In the genomic region with DNA sequence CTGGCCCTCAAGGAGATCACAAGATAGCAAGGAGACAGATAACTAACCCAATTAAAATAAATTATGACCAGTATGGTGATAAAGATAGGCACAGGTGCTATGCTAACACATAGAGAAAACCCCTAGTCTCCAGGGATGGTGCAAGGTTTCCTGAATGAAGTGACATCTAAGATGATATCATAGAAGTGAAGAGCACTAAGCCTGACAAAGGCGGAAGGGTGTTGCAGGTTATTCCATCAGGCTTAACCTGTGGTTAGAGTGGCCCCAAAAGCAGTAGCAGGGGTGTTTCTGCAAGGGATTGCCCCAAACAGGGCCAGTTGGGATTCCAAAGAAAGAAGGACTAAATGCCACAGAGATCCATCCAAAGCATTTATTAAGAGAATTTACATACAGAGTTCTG, we compare ENCODE assay signal across 1 cellular context.
TF ChIP-seq lines count a peak whose summit lies in the region.

No MANE protein-coding gene starts in this region.

TF ChIP-seq in GM12878, 131 proteins besides CTCF, POLR2A, EP300 and RAD21 (continued from another document):
- TF ChIP-seq, protein P1, sequence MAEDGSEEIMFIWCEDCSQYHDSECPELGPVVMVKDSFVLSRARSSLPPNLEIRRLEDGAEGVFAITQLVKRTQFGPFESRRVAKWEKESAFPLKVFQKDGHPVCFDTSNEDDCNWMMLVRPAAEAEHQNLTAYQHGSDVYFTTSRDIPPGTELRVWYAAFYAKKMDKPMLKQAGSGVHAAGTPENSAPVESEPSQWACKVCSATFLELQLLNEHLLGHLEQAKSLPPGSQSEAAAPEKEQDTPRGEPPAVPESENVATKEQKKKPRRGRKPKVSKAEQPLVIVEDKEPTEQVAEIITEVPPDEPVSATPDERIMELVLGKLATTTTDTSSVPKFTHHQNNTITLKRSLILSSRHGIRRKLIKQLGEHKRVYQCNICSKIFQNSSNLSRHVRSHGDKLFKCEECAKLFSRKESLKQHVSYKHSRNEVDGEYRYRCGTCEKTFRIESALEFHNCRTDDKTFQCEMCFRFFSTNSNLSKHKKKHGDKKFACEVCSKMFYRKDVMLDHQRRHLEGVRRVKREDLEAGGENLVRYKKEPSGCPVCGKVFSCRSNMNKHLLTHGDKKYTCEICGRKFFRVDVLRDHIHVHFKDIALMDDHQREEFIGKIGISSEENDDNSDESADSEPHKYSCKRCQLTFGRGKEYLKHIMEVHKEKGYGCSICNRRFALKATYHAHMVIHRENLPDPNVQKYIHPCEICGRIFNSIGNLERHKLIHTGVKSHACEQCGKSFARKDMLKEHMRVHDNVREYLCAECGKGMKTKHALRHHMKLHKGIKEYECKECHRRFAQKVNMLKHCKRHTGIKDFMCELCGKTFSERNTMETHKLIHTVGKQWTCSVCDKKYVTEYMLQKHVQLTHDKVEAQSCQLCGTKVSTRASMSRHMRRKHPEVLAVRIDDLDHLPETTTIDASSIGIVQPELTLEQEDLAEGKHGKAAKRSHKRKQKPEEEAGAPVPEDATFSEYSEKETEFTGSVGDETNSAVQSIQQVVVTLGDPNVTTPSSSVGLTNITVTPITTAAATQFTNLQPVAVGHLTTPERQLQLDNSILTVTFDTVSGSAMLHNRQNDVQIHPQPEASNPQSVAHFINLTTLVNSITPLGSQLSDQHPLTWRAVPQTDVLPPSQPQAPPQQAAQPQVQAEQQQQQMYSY (CRISPR knock-in tag; IDR thresholded peaks at IDR 0.05) = no peak
- TF ChIP-seq TARDBP (IDR thresholded peaks at IDR 0.05; ENCODE audit: borderline replicate concordance) (no peak), NFIC (IDR thresholded peaks at IDR 0.05; ENCODE audit: low read depth, low read length) (peak; percentile 49; the same call in 1 of the 2 replicates)
- TF ChIP-seq, protein P2, sequence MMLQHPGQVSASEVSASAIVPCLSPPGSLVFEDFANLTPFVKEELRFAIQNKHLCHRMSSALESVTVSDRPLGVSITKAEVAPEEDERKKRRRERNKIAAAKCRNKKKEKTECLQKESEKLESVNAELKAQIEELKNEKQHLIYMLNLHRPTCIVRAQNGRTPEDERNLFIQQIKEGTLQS (IDR thresholded peaks at IDR 0.05; ENCODE audit: borderline replicate concordance, extremely low read depth, low read depth, low read length) = no peak
TF ChIP-seq in GM12878: peak in this region for 2.
